In the genomic region with DNA sequence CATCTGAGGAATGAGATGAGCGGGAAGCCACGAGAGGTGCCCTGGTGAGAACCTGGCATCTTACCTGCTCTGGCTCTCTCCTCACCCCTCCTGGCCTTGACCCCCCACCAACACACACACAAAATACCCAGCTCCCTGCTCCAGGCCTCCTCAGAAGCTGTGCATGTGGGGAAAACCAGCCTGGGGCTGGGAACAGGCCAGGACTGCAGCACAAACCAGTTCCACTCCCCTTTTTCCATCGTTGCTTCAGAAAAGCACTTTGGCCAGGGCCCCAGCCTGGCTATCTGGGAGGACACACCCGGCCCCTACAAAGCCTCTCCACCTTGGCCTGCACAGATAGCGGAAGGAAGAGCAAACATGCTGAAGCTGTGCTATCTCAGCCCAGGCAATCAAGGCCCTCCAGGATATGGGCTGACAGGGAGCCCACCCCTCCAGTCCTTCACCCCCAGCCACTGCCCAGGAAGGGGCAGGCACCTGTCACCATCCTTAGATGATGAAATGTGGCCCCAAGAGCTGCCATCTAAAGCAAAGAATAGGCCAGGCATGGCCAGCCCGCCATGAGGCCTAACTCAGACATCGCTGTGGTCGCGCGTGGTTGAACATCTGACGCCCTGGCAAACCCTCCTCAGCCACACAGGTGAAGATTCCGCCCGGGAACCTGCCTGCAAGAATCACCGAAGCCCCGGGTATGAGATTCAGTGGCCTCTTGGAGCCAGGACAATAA, we compare ENCODE assay signal across 1 cellular context.
TF ChIP-seq lines count a peak whose summit lies in the region.

No MANE protein-coding gene starts in this region.

TF ChIP-seq in HepG2, 621 proteins besides CTCF, POLR2A, EP300 and RAD21 (continued from another document):
- TF ChIP-seq, protein P1, sequence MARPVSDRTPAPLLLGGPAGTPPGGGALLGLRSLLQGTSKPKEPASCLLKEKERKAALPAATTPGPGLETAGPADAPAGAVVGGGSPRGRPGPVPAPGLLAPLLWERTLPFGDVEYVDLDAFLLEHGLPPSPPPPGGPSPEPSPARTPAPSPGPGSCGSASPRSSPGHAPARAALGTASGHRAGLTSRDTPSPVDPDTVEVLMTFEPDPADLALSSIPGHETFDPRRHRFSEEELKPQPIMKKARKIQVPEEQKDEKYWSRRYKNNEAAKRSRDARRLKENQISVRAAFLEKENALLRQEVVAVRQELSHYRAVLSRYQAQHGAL (CRISPR knock-in tag; IDR thresholded peaks at IDR 0.05; ENCODE audit: not compliant biosample characterization) = no peak
- TF ChIP-seq, protein P2, sequence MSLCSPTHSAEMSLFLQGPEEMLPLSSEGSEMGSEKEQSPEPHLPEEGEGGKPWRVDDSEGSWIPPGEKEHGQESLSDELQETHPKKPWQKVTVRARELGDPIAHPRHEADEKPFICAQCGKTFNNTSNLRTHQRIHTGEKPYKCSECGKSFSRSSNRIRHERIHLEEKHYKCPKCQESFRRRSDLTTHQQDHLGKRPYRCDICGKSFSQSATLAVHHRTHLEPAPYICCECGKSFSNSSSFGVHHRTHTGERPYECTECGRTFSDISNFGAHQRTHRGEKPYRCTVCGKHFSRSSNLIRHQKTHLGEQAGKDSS (CRISPR knock-in tag; IDR thresholded peaks at IDR 0.05; ENCODE audit: borderline replicate concordance, low read depth) = peak; percentile 11; the same call in 1 of the 2 replicates
- TF ChIP-seq, protein P3, sequence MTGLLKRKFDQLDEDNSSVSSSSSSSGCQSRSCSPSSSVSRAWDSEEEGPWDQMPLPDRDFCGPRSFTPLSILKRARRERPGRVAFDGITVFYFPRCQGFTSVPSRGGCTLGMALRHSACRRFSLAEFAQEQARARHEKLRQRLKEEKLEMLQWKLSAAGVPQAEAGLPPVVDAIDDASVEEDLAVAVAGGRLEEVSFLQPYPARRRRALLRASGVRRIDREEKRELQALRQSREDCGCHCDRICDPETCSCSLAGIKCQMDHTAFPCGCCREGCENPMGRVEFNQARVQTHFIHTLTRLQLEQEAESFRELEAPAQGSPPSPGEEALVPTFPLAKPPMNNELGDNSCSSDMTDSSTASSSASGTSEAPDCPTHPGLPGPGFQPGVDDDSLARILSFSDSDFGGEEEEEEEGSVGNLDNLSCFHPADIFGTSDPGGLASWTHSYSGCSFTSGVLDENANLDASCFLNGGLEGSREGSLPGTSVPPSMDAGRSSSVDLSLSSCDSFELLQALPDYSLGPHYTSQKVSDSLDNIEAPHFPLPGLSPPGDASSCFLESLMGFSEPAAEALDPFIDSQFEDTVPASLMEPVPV (CRISPR knock-in tag; IDR thresholded peaks at IDR 0.05) = 0 out of 2 replicates have a peak, but pooled peaks have one; percentile 40
- TF ChIP-seq TARDBP (CRISPR knock-in tag; IDR thresholded peaks at IDR 0.05) = 0 out of 2 replicates have a peak, but pooled peaks have one; percentile 30
